In the genomic region with DNA sequence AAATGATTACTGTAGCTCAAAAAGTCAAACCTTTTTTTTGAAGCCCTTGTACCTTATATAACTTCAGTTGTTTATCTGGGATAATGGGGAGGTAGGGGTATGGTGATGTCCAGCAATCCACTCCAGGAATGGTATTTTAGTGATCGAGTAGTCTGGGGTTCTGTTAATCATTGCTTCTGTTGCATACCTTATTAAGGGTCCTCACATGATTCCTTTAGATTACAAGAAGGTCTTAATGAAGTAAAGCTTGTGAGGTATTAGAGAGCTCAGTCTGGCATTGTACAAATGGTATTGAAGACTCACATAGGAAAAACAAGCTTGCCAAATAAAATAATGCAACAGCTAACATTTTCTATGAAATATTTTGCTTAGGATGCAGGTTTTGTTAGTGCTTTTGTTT, we compare ENCODE assay signal across 36 cellular contexts.
"Had no signal": no experiment of that assay in that cellular context is flagged by ENCODE, and none has a peak within 500 bp of the region (broad histone marks: within the 10 kb centered on the region; RNA-seq: fewer than 3 reads in every experiment).

No MANE protein-coding gene starts in this region.

- H3K27ac Mint-ChIP-seq: activated CD4-positive, alpha-beta memory T cell treated with anti-CD3 and anti-CD28 coated beads, Interleukin-2, amount 10 ng/mL, durations not matched to agents 7 days and 5 days; activated CD4-positive, alpha-beta T cell treated with anti-CD3 and anti-CD28 coated beads, Interleukin-2, amount 10 ng/mL, durations not matched to agents 24 days and 14 days; activated CD8-positive, alpha-beta memory T cell treated with anti-CD3 and anti-CD28 coated beads, Interleukin-2, amount 10 ng/mL, durations not matched to agents 7 days and 5 days; activated CD8-positive, alpha-beta T cell treated with anti-CD3 and anti-CD28 coated beads, Interleukin-2, amount 10 ng/mL, durations not matched to agents 7 days and 5 days; activated naive CD4-positive, alpha-beta T cell treated with anti-CD3 and anti-CD28 coated beads, Interleukin-2, amount 10 ng/mL, durations not matched to agents 7 days and 5 days; activated naive CD4-positive, alpha-beta T cell treated with anti-CD3 and anti-CD28 coated beads, Interleukin-2, amount 50 U/mL, for 24 hours; activated naive CD8-positive, alpha-beta T cell; activated naive CD8-positive, alpha-beta T cell treated with anti-CD3 and anti-CD28 coated beads, Interleukin-2, amount 10 ng/mL, durations not matched to agents 7 days and 5 days; activated naive CD8-positive, alpha-beta T cell treated with anti-CD3 and anti-CD28 coated beads, Interleukin-2, amount 50 U/mL, for 24 hours; activated T-cell treated with anti-CD3 and anti-CD28 coated beads, Interleukin-2, amount 50 U/mL, for 24 hours; activated T-helper 2 cell treated with anti-CD3 and anti-CD28 coated beads, Interferon-gamma antibody, Interleukin-2, Interleukin-4, amounts not matched to agents 10 μg/mL and 5 μg/mL and 100 μg/mL, durations not matched to agents 14 hours and 24 hours and 36 hours; T-helper 1 cell treated with Interleukin-12 subunit alpha and Interleukin-12 subunit beta and Interleukin-4 antibody, amounts not matched to agents 30 μg/mL and 1 μg/mL, for 36 hours; T-helper 2 cell treated with Interferon-gamma antibody and Interleukin-4, amounts not matched to agents 5 μg/mL and 100 μg/mL, for 36 hours; WTC11 had no signal

- ATAC-seq: activated CD8-positive, alpha-beta memory T cell treated with anti-CD3 and anti-CD28 coated beads, Interleukin-2, amount 10 ng/mL, durations not matched to agents 7 days and 5 days; activated CD8-positive, alpha-beta T cell treated with anti-CD3 and anti-CD28 coated beads, Interleukin-2, amount 10 ng/mL, durations not matched to agents 7 days and 5 days; activated naive CD8-positive, alpha-beta T cell treated with anti-CD3 and anti-CD28 coated beads, Interleukin-2, amount 50 U/mL, for 24 hours; WTC11 had no signal

- H3K4me1 Mint-ChIP-seq: activated CD4-positive, alpha-beta memory T cell treated with anti-CD3 and anti-CD28 coated beads, Interleukin-2, amount 10 ng/mL, durations not matched to agents 7 days and 5 days; activated CD4-positive, alpha-beta T cell treated with anti-CD3 and anti-CD28 coated beads, Interleukin-2, amount 10 ng/mL, durations not matched to agents 24 days and 14 days; activated CD8-positive, alpha-beta memory T cell treated with anti-CD3 and anti-CD28 coated beads, Interleukin-2, amount 10 ng/mL, durations not matched to agents 7 days and 5 days; activated naive CD4-positive, alpha-beta T cell treated with anti-CD3 and anti-CD28 coated beads, Interleukin-2, amount 10 ng/mL, durations not matched to agents 7 days and 5 days; activated naive CD4-positive, alpha-beta T cell treated with anti-CD3 and anti-CD28 coated beads, Interleukin-2, amount 50 U/mL, for 24 hours; activated naive CD8-positive, alpha-beta T cell treated with anti-CD3 and anti-CD28 coated beads, Interleukin-2, amount 10 ng/mL, durations not matched to agents 7 days and 5 days; activated naive CD8-positive, alpha-beta T cell treated with anti-CD3 and anti-CD28 coated beads, Interleukin-2, amount 50 U/mL, for 24 hours; central memory CD8-positive, alpha-beta T cell; WTC11 had no signal

- H3K36me3 Mint-ChIP-seq: activated CD8-positive, alpha-beta memory T cell treated with anti-CD3 and anti-CD28 coated beads, Interleukin-2, amount 10 ng/mL, durations not matched to agents 7 days and 5 days; activated naive CD4-positive, alpha-beta T cell treated with anti-CD3 and anti-CD28 coated beads, Interleukin-2, amount 10 ng/mL, durations not matched to agents 7 days and 5 days; activated naive CD4-positive, alpha-beta T cell treated with anti-CD3 and anti-CD28 coated beads, Interleukin-2, amount 50 U/mL, for 24 hours; activated naive CD8-positive, alpha-beta T cell; activated naive CD8-positive, alpha-beta T cell treated with anti-CD3 and anti-CD28 coated beads, Interleukin-2, amount 10 ng/mL, durations not matched to agents 7 days and 5 days; WTC11 had no signal

- H3K9me3 Mint-ChIP-seq: activated CD4-positive, alpha-beta memory T cell treated with anti-CD3 and anti-CD28 coated beads, Interleukin-2, amount 10 ng/mL, durations not matched to agents 7 days and 5 days; activated CD4-positive, alpha-beta T cell treated with anti-CD3 and anti-CD28 coated beads, Interleukin-2, amount 10 ng/mL, durations not matched to agents 24 days and 14 days; activated naive CD4-positive, alpha-beta T cell treated with anti-CD3 and anti-CD28 coated beads, Interleukin-2, amount 10 ng/mL, durations not matched to agents 7 days and 5 days; activated naive CD4-positive, alpha-beta T cell treated with anti-CD3 and anti-CD28 coated beads, Interleukin-2, amount 50 U/mL, for 24 hours; activated naive CD8-positive, alpha-beta T cell treated with anti-CD3 and anti-CD28 coated beads, Interleukin-2, amount 10 ng/mL, durations not matched to agents 7 days and 5 days; activated naive CD8-positive, alpha-beta T cell treated with anti-CD3 and anti-CD28 coated beads, Interleukin-2, amount 50 U/mL, for 24 hours; activated T-cell treated with anti-CD3 and anti-CD28 coated beads, Interleukin-2, amount 50 U/mL, for 24 hours; activated T-helper 2 cell treated with anti-CD3 and anti-CD28 coated beads, Interferon-gamma antibody, Interleukin-2, Interleukin-4, amounts not matched to agents 10 μg/mL and 5 μg/mL and 100 μg/mL, durations not matched to agents 14 hours and 24 hours and 36 hours; T-helper 1 cell treated with Interleukin-12 subunit alpha and Interleukin-12 subunit beta and Interleukin-4 antibody, amounts not matched to agents 30 μg/mL and 1 μg/mL, for 36 hours; T-helper 2 cell treated with Interferon-gamma antibody and Interleukin-4, amounts not matched to agents 5 μg/mL and 100 μg/mL, for 36 hours; WTC11 had no signal

- H3K4me3 ChIP-seq: ascending aorta, cardiac muscle cell had no signal

- H3K4me3 Mint-ChIP-seq: activated CD4-positive, alpha-beta memory T cell treated with anti-CD3 and anti-CD28 coated beads, Interleukin-2, amount 10 ng/mL, durations not matched to agents 7 days and 5 days; activated CD4-positive, alpha-beta T cell treated with anti-CD3 and anti-CD28 coated beads, Interleukin-2, amount 10 ng/mL, durations not matched to agents 24 days and 14 days; activated CD8-positive, alpha-beta memory T cell treated with anti-CD3 and anti-CD28 coated beads, Interleukin-2, amount 10 ng/mL, durations not matched to agents 7 days and 5 days; activated CD8-positive, alpha-beta T cell treated with anti-CD3 and anti-CD28 coated beads, Interleukin-2, amount 10 ng/mL, durations not matched to agents 7 days and 5 days; activated naive CD4-positive, alpha-beta T cell treated with anti-CD3 and anti-CD28 coated beads, Interleukin-2, amount 10 ng/mL, durations not matched to agents 7 days and 5 days; activated naive CD4-positive, alpha-beta T cell treated with anti-CD3 and anti-CD28 coated beads, Interleukin-2, amount 50 U/mL, for 24 hours; activated naive CD8-positive, alpha-beta T cell; activated naive CD8-positive, alpha-beta T cell treated with anti-CD3 and anti-CD28 coated beads, Interleukin-2, amount 10 ng/mL, durations not matched to agents 7 days and 5 days; activated naive CD8-positive, alpha-beta T cell treated with anti-CD3 and anti-CD28 coated beads, Interleukin-2, amount 50 U/mL, for 24 hours; activated T-cell treated with anti-CD3 and anti-CD28 coated beads, Interleukin-2, amount 50 U/mL, for 24 hours; brain; central memory CD8-positive, alpha-beta T cell; T-helper 1 cell treated with Interleukin-12 subunit alpha and Interleukin-12 subunit beta and Interleukin-4 antibody, amounts not matched to agents 30 μg/mL and 1 μg/mL, for 36 hours; T-helper 2 cell treated with Interferon-gamma antibody and Interleukin-4, amounts not matched to agents 5 μg/mL and 100 μg/mL, for 36 hours; WTC11 had no signal

- DNase-seq: activated CD4-positive, alpha-beta memory T cell treated with anti-CD3 and anti-CD28 coated beads, Interleukin-2, amount 10 ng/mL, durations not matched to agents 7 days and 5 days; activated CD4-positive, alpha-beta T cell treated with anti-CD3 and anti-CD28 coated beads for 4 hours; activated CD4-positive, alpha-beta T cell treated with anti-CD3 and anti-CD28 coated beads, Interleukin-2, amount 10 ng/mL, durations not matched to agents 24 days and 14 days; activated CD4-positive, alpha-beta T cell treated with anti-CD3 and anti-CD28 coated beads, Interleukin-2, amount 50 U/mL, for 48 hours; activated CD4-positive, CD25-positive, alpha-beta regulatory T cell; activated CD4-positive, CD25-positive, alpha-beta regulatory T cell treated with anti-CD3 and anti-CD28 coated beads, Interleukin-2, amount 50 U/mL, for 72 hours; activated CD8-positive, alpha-beta memory T cell treated with anti-CD3 and anti-CD28 coated beads for 24 hours; activated CD8-positive, alpha-beta memory T cell treated with anti-CD3 and anti-CD28 coated beads, Interleukin-2, amount 10 ng/mL, durations not matched to agents 7 days and 5 days; activated CD8-positive, alpha-beta memory T cell treated with anti-CD3 and anti-CD28 coated beads, Interleukin-2, amount 50 U/mL, for 48 hours; activated CD8-positive, alpha-beta T cell treated with anti-CD3 and anti-CD28 coated beads, Interleukin-2, amount 10 ng/mL, durations not matched to agents 7 days and 5 days; activated effector memory CD4-positive, alpha-beta T cell treated with Interleukin-2 at 50 U/mL for 16 hours; activated gamma-delta T cell; activated naive CD4-positive, alpha-beta T cell treated with anti-CD3 and anti-CD28 coated beads, Interleukin-2, amount 10 ng/mL, durations not matched to agents 7 days and 5 days; activated naive CD4-positive, alpha-beta T cell treated with Interleukin-2 at 50 U/mL for 16 hours; activated naive CD8-positive, alpha-beta T cell treated with anti-CD3 and anti-CD28 coated beads, Interleukin-2, amount 10 ng/mL, durations not matched to agents 7 days and 5 days; activated naive CD8-positive, alpha-beta T cell treated with anti-CD3 and anti-CD28 coated beads, Interleukin-2, amount 50 U/mL, for 24 hours; activated T-cell treated with anti-CD3 and anti-CD28 coated beads, Interleukin-2, amount 50 U/mL, for 24 hours; activated T-cell treated with anti-CD3 and anti-CD28 coated beads, Interleukin-2, amount 50 U/mL, for 48 hours; amygdala; anterior cingulate cortex; caudate nucleus; cerebellar nuclear complex; T-helper 1 cell; T-helper 2 cell; T-helper 9 cell; WERI-Rb-1 had no signal

- H3K27me3 Mint-ChIP-seq: activated CD4-positive, alpha-beta memory T cell treated with anti-CD3 and anti-CD28 coated beads, Interleukin-2, amount 10 ng/mL, durations not matched to agents 7 days and 5 days; activated CD4-positive, alpha-beta T cell treated with anti-CD3 and anti-CD28 coated beads, Interleukin-2, amount 10 ng/mL, durations not matched to agents 24 days and 14 days; activated CD8-positive, alpha-beta memory T cell treated with anti-CD3 and anti-CD28 coated beads, Interleukin-2, amount 10 ng/mL, durations not matched to agents 7 days and 5 days; activated naive CD4-positive, alpha-beta T cell treated with anti-CD3 and anti-CD28 coated beads, Interleukin-2, amount 10 ng/mL, durations not matched to agents 7 days and 5 days; activated naive CD4-positive, alpha-beta T cell treated with anti-CD3 and anti-CD28 coated beads, Interleukin-2, amount 50 U/mL, for 24 hours; activated naive CD8-positive, alpha-beta T cell; activated naive CD8-positive, alpha-beta T cell treated with anti-CD3 and anti-CD28 coated beads, Interleukin-2, amount 10 ng/mL, durations not matched to agents 7 days and 5 days; activated naive CD8-positive, alpha-beta T cell treated with anti-CD3 and anti-CD28 coated beads, Interleukin-2, amount 50 U/mL, for 24 hours; activated T-cell treated with anti-CD3 and anti-CD28 coated beads, Interleukin-2, amount 50 U/mL, for 24 hours; brain; central memory CD8-positive, alpha-beta T cell had no signal
